ENCODE assay signal across 22 cellular contexts in genomic region chr1:207633226-207633625, GRCh38. TPM values are rescaled to one million over a fixed set of nuclear protein-coding genes. Genes with fewer than 3 reads are reported as not detected.
DNase-seq lines count a peak whose midpoint lies in the region; ATAC-seq, FAIRE-seq and TF ChIP-seq lines count a peak whose summit lies in the region.
"Had no signal": no experiment of that assay in that cellular context is flagged by ENCODE, and none has a peak within 500 bp of the region (broad histone marks: within the 10 kb centered on the region; RNA-seq: fewer than 3 reads in every experiment).

No MANE protein-coding gene starts in this region.

- H3K9ac ChIP-seq in HUES48 (ENCODE audit: low read depth, low read length) = peak overlapping the region; percentile 81

- no peak overlapping the region for H3K4me3 Mint-ChIP-seq in endothelial cell (ENCODE audit: unreplicated experiment)
- H3K4me3 Mint-ChIP-seq in glutamatergic neuron (ENCODE audit: unreplicated experiment) = no peak overlapping the region
- H3K4me3 Mint-ChIP-seq: CD8-positive, alpha-beta T cell had no signal

- peak overlapping the region; percentile 86 for H3K27ac ChIP-seq in HUES48 (ENCODE audit: low read depth, low read length)
- H3K27ac ChIP-seq in pancreas = no peak overlapping the region
- H3K27ac ChIP-seq: HL-60 had no signal

- no peaks in the 10 kb centered on the region for H3K27me3 ChIP-seq in HUES48 (ENCODE audit: control insufficient read depth, insufficient read depth, low read length)
- H3K27me3 ChIP-seq in pancreas = no peaks in the 10 kb centered on the region

- H3K4me1 Mint-ChIP-seq in endothelial cell (ENCODE audit: unreplicated experiment) = peaks cover 75% of the 10 kb centered on the region
- H3K4me1 Mint-ChIP-seq in glutamatergic neuron (ENCODE audit: low read depth, unreplicated experiment) = peaks cover 3% of the 10 kb centered on the region

- H3K27me3 Mint-ChIP-seq in endothelial cell (ENCODE audit: unreplicated experiment) = peaks cover 3% of the 10 kb centered on the region
- H3K27me3 Mint-ChIP-seq in glutamatergic neuron (ENCODE audit: unreplicated experiment) = no peaks in the 10 kb centered on the region

- ATAC-seq in pancreas = no peak
- ATAC-seq: CD8-positive, alpha-beta T cell had no signal

- H3K4me3 ChIP-seq in HUES48 (ENCODE audit: low read depth, low read length) = peak overlapping the region; percentile 25
- H3K4me3 ChIP-seq in pancreas = no peak overlapping the region
- H3K4me3 ChIP-seq: HAP-1 had no signal

- H3K9me3 Mint-ChIP-seq in endothelial cell (ENCODE audit: unreplicated experiment) (no peaks in the 10 kb centered on the region), glutamatergic neuron (ENCODE audit: unreplicated experiment) (no peaks in the 10 kb centered on the region)
- H3K9me3 Mint-ChIP-seq: CD8-positive, alpha-beta T cell had no signal

- peaks cover 53% of the 10 kb centered on the region for H3K4me1 ChIP-seq in HUES48 (ENCODE audit: control insufficient read depth, insufficient read depth, low read length)
- no peaks in the 10 kb centered on the region for H3K4me1 ChIP-seq in pancreas

- H3K9me3 ChIP-seq in HUES48 (ENCODE audit: control insufficient read depth, insufficient read depth, low read length) (no peaks in the 10 kb centered on the region), pancreas (no peaks in the 10 kb centered on the region)
- H3K9me3 ChIP-seq: HAP-1 had no signal

- TF ChIP-seq CTCF in endothelial cell (IDR thresholded peaks at IDR 0.05; ENCODE audit: unreplicated experiment) (no peak), pancreas (IDR thresholded peaks at IDR 0.05) (no peak), glutamatergic neuron (IDR thresholded peaks at IDR 0.05; ENCODE audit: partially characterized antibody, unreplicated experiment) (no peak)

- H3K36me3 Mint-ChIP-seq in endothelial cell (ENCODE audit: low read depth, unreplicated experiment) (peaks cover 4% of the 10 kb centered on the region), glutamatergic neuron (ENCODE audit: unreplicated experiment) (no peaks in the 10 kb centered on the region)

- intact Hi-C loops in pancreas (cut with DNase I) = no loop called here

- H3K36me3 ChIP-seq in HUES48 (ENCODE audit: control insufficient read depth, insufficient read depth, low read length) (no peaks in the 10 kb centered on the region), pancreas (no peaks in the 10 kb centered on the region)
- H3K36me3 ChIP-seq: HAP-1 had no signal

- H3K27ac Mint-ChIP-seq in endothelial cell (ENCODE audit: unreplicated experiment) = peak overlapping the region; percentile 97
- H3K27ac Mint-ChIP-seq in glutamatergic neuron (ENCODE audit: unreplicated experiment) = no peak overlapping the region
- H3K27ac Mint-ChIP-seq: CD8-positive, alpha-beta T cell had no signal

- no peak for DNase-seq in endothelial cell (ENCODE audit: low spot score)
- no peak for DNase-seq in pancreas
- no peak for DNase-seq in NCI-H2107 treated with DMSO at 0.1 percent for 48 hours (lab: John Stamatoyannopoulos, UW; ENCODE audit: unreplicated experiment)
- no peak for DNase-seq in glutamatergic neuron
- DNase-seq in GM19240 (ENCODE audit: insufficient read length, low spot score) = no peak
- DNase-seq: CD8-positive, alpha-beta T cell; COR-L47; DMS153; DMS79 treated with DMSO at 0.1 percent for 48 hours; EL; GDM1; Karpas-422 had no signal

- peak; percentile 56 for FAIRE-seq in TTC549 (lab: Jason Lieb, UNC)
- peak; percentile 13 for FAIRE-seq in pancreas (lab: Jason Lieb, UNC)
- FAIRE-seq: D721Med, GM12892, GM19239 had no signal

RNA-seq across cellular contexts. Expression of gene CR1L, which starts 11.7 kb away (rescaled TPM):
- total RNA-seq in endothelial cell (ENCODE audit: unreplicated experiment) (48.0 TPM), pancreas (1 to 10 TPM in 1 of 6 donors, not detected in 5; 1.3 TPM), glutamatergic neuron (ENCODE audit: unreplicated experiment) (not detected)
- not detected for polyA plus RNA-seq in pancreas
- total RNA-seq: A673; CD8-positive, alpha-beta T cell had no signal
- polyA plus RNA-seq: BJ, CD14-positive monocyte had no signal

Comparison
In these comparisons a context has a peak if more than half of its experiments do, and no peak if none do; other contexts are left out.
1. RNA of gene CR1L, which starts 11.7 kb away (total RNA-seq): 48.0 TPM in endothelial cell (single experiment); not detected in glutamatergic neuron (single experiment) and 1.3 TPM in pancreas; every median in the first group is over 10 times any median in the second.